In genomic region chr14:103646189-103646588, GRCh38 we compare ENCODE assay signal across 18 cellular contexts. TPM values are rescaled to one million over a fixed set of nuclear protein-coding genes. Genes with fewer than 3 reads are reported as not detected.
DNase-seq lines count a peak whose midpoint lies in the region; ATAC-seq and TF ChIP-seq lines count a peak whose summit lies in the region.
"Had no signal": no experiment of that assay in that cellular context is flagged by ENCODE, and none has a peak within 500 bp of the region (broad histone marks: within the 10 kb centered on the region; RNA-seq: fewer than 3 reads in every experiment).

No MANE protein-coding gene starts in this region.

- no peak for TF ChIP-seq CTCF in left ventricle myocardium inferior (IDR thresholded peaks at IDR 0.05; ENCODE audit: borderline replicate concordance)
- no peak for TF ChIP-seq CTCF in adrenal gland (IDR thresholded peaks at IDR 0.05)
- TF ChIP-seq CTCF in left lung (IDR thresholded peaks at IDR 0.05) = no peak
- no peak for TF ChIP-seq CTCF in thyroid gland (IDR thresholded peaks at IDR 0.05)
- no peak for TF ChIP-seq CTCF in RWPE1 (conservative IDR thresholded peaks at IDR 0.05; ENCODE audit: low read depth)

- POLR2A ChIA-PET in RWPE1 (lab: Yijun Ruan, JAX; ENCODE audit: low non-redundant PET) = no interaction called here

- H3K36me3 ChIP-seq in left ventricle myocardium inferior = peaks cover 4% of the 10 kb centered on the region
- H3K36me3 ChIP-seq in adrenal gland (replicated peaks in 1 of 2) = no peaks in the 10 kb centered on the region
- H3K36me3 ChIP-seq in left lung = no peaks in the 10 kb centered on the region
- no peaks in the 10 kb centered on the region for H3K36me3 ChIP-seq in thyroid gland
- H3K36me3 ChIP-seq: HAP-1 had no signal

- no peak for DNase-seq in Right ventricle myocardium inferior (ENCODE audit: missing footprints)
- no peak for DNase-seq in left ventricle myocardium inferior
- DNase-seq in adrenal gland = peak in 5 of 7 donors; percentile 42 to 67 (median 54)
- no peak for DNase-seq in left lung
- DNase-seq in thyroid gland = peak; percentile 55 to 74
- DNase-seq in RWPE1 (ENCODE audit: low spot score) = no peak
- DNase-seq: Caco-2; CD4-positive, CD25-positive, alpha-beta regulatory T cell; CD8-positive, alpha-beta T cell; DMS153; DND-41; GOT3; HFFc6 had no signal

- CTCF ChIA-PET in RWPE1 (lab: Yijun Ruan, JAX) = no interaction called here

- no peak overlapping the region for H3K27ac ChIP-seq in left ventricle myocardium inferior (replicated peaks)
- H3K27ac ChIP-seq in adrenal gland = peak overlapping the region in 1 of 5 donors; percentile 44
- H3K27ac ChIP-seq in left lung = no peak overlapping the region
- no peak overlapping the region for H3K27ac ChIP-seq in thyroid gland
- H3K27ac ChIP-seq in RWPE1 = no peak overlapping the region
- H3K27ac ChIP-seq: 22Rv1, BLaER1, C4-2B had no signal

- H3K27me3 ChIP-seq in left ventricle myocardium inferior (ENCODE audit: low read depth) = no peaks in the 10 kb centered on the region
- no peaks in the 10 kb centered on the region for H3K27me3 ChIP-seq in adrenal gland
- H3K27me3 ChIP-seq in left lung = no peaks in the 10 kb centered on the region
- no peaks in the 10 kb centered on the region for H3K27me3 ChIP-seq in thyroid gland
- H3K27me3 ChIP-seq: BLaER1 had no signal

- H3K4me1 ChIP-seq in left ventricle myocardium inferior (peaks cover 73% of the 10 kb centered on the region), adrenal gland (replicated peaks in 1 of 2) (peaks cover 14 to 20% of the 10 kb centered on the region in 2 donors), left lung (peaks cover 0 to 19% of the 10 kb centered on the region in 2 donors), thyroid gland (peaks cover 9 to 19% of the 10 kb centered on the region in 2 donors)
- H3K4me1 ChIP-seq: Caco-2, HAP-1 had no signal

- WGBS in adrenal gland, 4 donors = 44 to 59% (median 49%) methylated on average over 3 of the region's 3 CpGs
- WGBS in thyroid gland, 2 donors = 38 to 60% methylated on average over 3 of the region's 3 CpGs

- intact Hi-C loops in Right ventricle myocardium inferior (cut with DNase I) (no loop called here), left ventricle myocardium inferior (cut with micrococcal nuclease) (no loop called here), adrenal gland (cut with DNase I) (no loop called here), left lung (cut with DNase I) (no loop called here), thyroid gland (cut with DNase I) (no loop called here)

- H3K9me3 ChIP-seq in left ventricle myocardium inferior (replicated peaks) = no peaks in the 10 kb centered on the region
- H3K9me3 ChIP-seq in adrenal gland (replicated peaks in 1 of 3) = no peaks in the 10 kb centered on the region
- H3K9me3 ChIP-seq in left lung = no peaks in the 10 kb centered on the region
- no peaks in the 10 kb centered on the region for H3K9me3 ChIP-seq in thyroid gland
- H3K9me3 ChIP-seq: BLaER1, Caco-2, HAP-1 had no signal

- ATAC-seq in Right ventricle myocardium inferior (peak; percentile 31), left lung (peak; percentile 26), HG02840 (IDR thresholded peaks at IDR 0.05; ENCODE audit: low FRiP score, unreplicated experiment) (no peak)
- ATAC-seq: CD8-positive, alpha-beta T cell had no signal

- H3K4me3 ChIP-seq in left ventricle myocardium inferior (no peak overlapping the region), adrenal gland (no peak overlapping the region), left lung (no peak overlapping the region), thyroid gland (replicated peaks in 1 of 3) (no peak overlapping the region)
- H3K4me3 ChIP-seq: BLaER1, HAP-1 had no signal

- TF ChIP-seq POLR2A in adrenal gland (IDR thresholded peaks at IDR 0.05) (no peak), thyroid gland (IDR thresholded peaks at IDR 0.05) (no peak)

RNA-seq across cellular contexts. Expression of gene KLC1, which starts 17.2 kb away (rescaled TPM):
- 151 TPM for total RNA-seq in Right ventricle myocardium inferior
- 137 TPM for total RNA-seq in left ventricle myocardium inferior
- 100 to 1,000 TPM in 6 of 8 donors, 10 to 100 TPM in 2; 87.4 to 248 (median 132) TPM for total RNA-seq in adrenal gland
- polyA plus RNA-seq in adrenal gland = 100 to 1,000 TPM in 2 of 3 donors, 10 to 100 TPM in 1; 70.7 to 164 (median 120) TPM
- 100 to 1,000 TPM; 152 to 167 TPM for total RNA-seq in left lung
- 100 to 1,000 TPM; 236 to 340 (median 281) TPM for total RNA-seq in thyroid gland

Comparison
In these comparisons a context has a peak if more than half of its experiments do, and no peak if none do; other contexts are left out.
1. DNase-seq: peak in adrenal gland (5 of 7) and thyroid gland (2 of 2); none in Right ventricle myocardium inferior (single experiment), left ventricle myocardium inferior (single experiment), left lung (0 of 2) and RWPE1 (single experiment).